In the genomic region with DNA sequence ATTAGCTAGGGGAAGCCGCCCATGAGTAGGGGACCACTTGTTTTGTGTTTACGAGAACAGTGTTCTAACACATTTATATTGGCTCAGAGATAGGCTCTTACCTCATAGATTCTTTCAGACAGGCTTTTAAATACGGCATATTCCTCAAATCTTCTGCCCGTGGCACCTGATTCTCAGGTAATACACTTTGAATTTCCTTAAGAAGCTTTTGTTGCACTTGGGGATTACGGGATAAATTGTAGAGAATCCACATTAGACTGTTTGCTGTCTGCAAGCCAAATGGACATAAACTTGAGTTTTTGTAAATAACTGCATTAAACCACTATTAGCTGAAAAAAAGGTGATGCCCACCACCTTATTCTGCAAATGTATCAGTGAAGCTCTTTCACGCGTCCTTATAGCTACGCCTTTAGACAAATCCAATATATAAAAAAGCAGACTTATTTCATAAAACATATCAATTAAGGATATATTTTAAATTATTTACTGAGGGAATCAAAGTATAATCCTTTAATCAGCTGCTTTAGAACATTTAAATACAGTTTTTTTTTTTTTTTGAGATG, we compare ENCODE assay signal across 7 cellular contexts.
"Had no signal": no experiment of that assay in that cellular context is flagged by ENCODE, and none has a peak within 500 bp of the region (broad histone marks: within the 10 kb centered on the region; RNA-seq: fewer than 3 reads in every experiment).

No MANE protein-coding gene starts in this region.

- DNase-seq: GDM1, GF-D8 had no signal

- FAIRE-seq: G401.6, GM12891, GM12892, GM18507, GM19239 had no signal
